8 cellular contexts compared by ENCODE assay signal in genomic region chr20:32626859-32627636, GRCh38. TPM values are rescaled to one million over a fixed set of nuclear protein-coding genes. Genes with fewer than 3 reads are reported as not detected.
DNase-seq lines count a peak whose midpoint lies in the region; ATAC-seq and TF ChIP-seq lines count a peak whose summit lies in the region.

No MANE protein-coding gene starts in this region.

- H3K9me3 ChIP-seq in SK-N-SH, result no peaks in the 10 kb centered on the region

- H3K27me3 ChIP-seq in KMS-11 (ENCODE audit: insufficient read depth, low read depth) (no peaks in the 10 kb centered on the region), SK-N-SH (ENCODE audit: insufficient read depth) (no peaks in the 10 kb centered on the region; the same call in 1 of the 2 replicates)

- H4K20me1 ChIP-seq in KMS-11 (ENCODE audit: insufficient read depth) (no peaks in the 10 kb centered on the region), SK-N-SH (ENCODE audit: insufficient read depth) (no peaks in the 10 kb centered on the region)

- H3K9me2 ChIP-seq in SK-N-SH, result no peaks in the 10 kb centered on the region

- H3K4me1 ChIP-seq in KMS-11 (ENCODE audit: low read depth, poor library complexity, severe bottlenecking) (peaks cover 63% of the 10 kb centered on the region), SK-N-SH (ENCODE audit: control insufficient read depth in 1 of 2, insufficient read depth in 2 of 2, low read depth in 1 of 2, low read length in 1 of 2) (peaks cover 0 to 34% of the 10 kb centered on the region in 2 experiments; a peak in 3 of 4 replicates)

- H2AFZ ChIP-seq in KMS-11 (ENCODE audit: low read depth) (peak overlapping the region; percentile 68), SK-N-SH (ENCODE audit: low read depth) (peak overlapping the region; percentile 77)

- CTCF ChIA-PET in SK-N-SH (lab: Yijun Ruan, JAX), result interaction anchor here (0.7 to 2.1 kb wide), 5 partner anchors 8 to 768 kb away, joined by 3 to 9 read pairs (median 4); no protein-coding TSS in a partner anchor

- TF ChIP-seq RAD21 in SK-N-SH (IDR thresholded peaks at IDR 0.05; ENCODE audit: low read length), result no peak

- H3K27me3 Mint-ChIP-seq in memory B cell, result no peaks in the 10 kb centered on the region

- H3K4me1 Mint-ChIP-seq in memory B cell, result peaks cover 12% of the 10 kb centered on the region

- H3K36me3 ChIP-seq in KMS-11 (ENCODE audit: insufficient read depth) (no peaks in the 10 kb centered on the region), SK-N-SH (replicated peaks in 1 of 2; ENCODE audit: control insufficient read depth in 1 of 2, insufficient read depth in 2 of 2, low read length in 1 of 2) (no peaks in the 10 kb centered on the region)

- ATAC-seq in GM18517 (IDR thresholded peaks at IDR 0.05; ENCODE audit: unreplicated experiment) (peak; percentile 25), memory B cell (ENCODE audit: low read depth) (peak; percentile 71), GM19467 (IDR thresholded peaks at IDR 0.05; ENCODE audit: unreplicated experiment) (no peak), HG03025 (IDR thresholded peaks at IDR 0.05; ENCODE audit: low FRiP score, unreplicated experiment) (no peak)

- H3F3A ChIP-seq in SK-N-SH (replicated peaks; ENCODE audit: insufficient read depth), result no peaks in the 10 kb centered on the region

- DNase-seq in SK-N-SH, result peak; percentile 91
- peak; percentile 23 to 55 for DNase-seq in memory B cell (ENCODE audit: low spot score in 2 of 2)
- DNase-seq in GM19238 (ENCODE audit: insufficient read length, low spot score), result no peak
- no peak for DNase-seq in foreskin fibroblast

- no peak; a peak in 1 of 4 replicates for TF ChIP-seq EP300 in SK-N-SH (IDR thresholded peaks at IDR 0.05; ENCODE audit: borderline replicate concordance in 1 of 2, low read depth in 1 of 2, low read length in 1 of 2)

- POLR2A ChIA-PET in SK-N-SH (lab: Yijun Ruan, JAX), result interaction anchor here (1.0 to 1.6 kb wide), 2 partner anchors 100 to 105 kb away, joined by 4 read pairs; no protein-coding TSS in a partner anchor

- no peaks in the 10 kb centered on the region for H3K36me3 Mint-ChIP-seq in memory B cell

- TF ChIP-seq CTCF in KMS-11 (conservative IDR thresholded peaks at IDR 0.05; ENCODE audit: low read depth, low read length) (0 out of 2 replicates have a peak, but pooled peaks have one; percentile 28), SK-N-SH (IDR thresholded peaks at IDR 0.05) (no peak), foreskin fibroblast (IDR thresholded peaks at IDR 0.05; ENCODE audit: low read depth, low read length) (no peak)

- no peaks in the 10 kb centered on the region for H3K9me3 Mint-ChIP-seq in memory B cell

- H3K79me2 ChIP-seq in KMS-11 (ENCODE audit: insufficient read depth, low read depth) (no peaks in the 10 kb centered on the region), SK-N-SH (ENCODE audit: insufficient read depth) (no peaks in the 10 kb centered on the region)

- H3K27ac Mint-ChIP-seq in memory B cell, result peak overlapping the region; percentile 62

- H3K4me2 ChIP-seq in KMS-11, result peak overlapping the region; percentile 98
- peak overlapping the region; percentile 61; the same call in 1 of the 2 replicates for H3K4me2 ChIP-seq in SK-N-SH

- peak overlapping the region; percentile 91 for H3K27ac ChIP-seq in KMS-11
- peak overlapping the region in 1 of 2 experiments; percentile 70; a peak in 2 of 4 replicates for H3K27ac ChIP-seq in SK-N-SH (ENCODE audit: low read depth in 2 of 2, low read length in 1 of 2)

- H3K9ac ChIP-seq in KMS-11 (peak overlapping the region; percentile 77), SK-N-SH (no peak overlapping the region)

- peak overlapping the region; percentile 80 for H3K4me3 Mint-ChIP-seq in memory B cell

- 10% methylated on average over 6 of the region's 26 CpGs for WGBS in SK-N-SH (ENCODE audit: low lambda C conversion rate)

- H3K4me3 ChIP-seq in KMS-11 (IDR thresholded peaks at IDR 0.05; ENCODE audit: insufficient read depth, low read depth, low read length) (no peak overlapping the region), SK-N-SH (ENCODE audit: low read depth in 2 of 2, low read length in 1 of 2) (no peak overlapping the region; a peak in 1 of 4 replicates), foreskin fibroblast (ENCODE audit: low read depth in 1 of 2, low read length in 2 of 2) (no peak overlapping the region)

TF ChIP-seq in SK-N-SH, 30 proteins besides CTCF, POLR2A, EP300 and RAD21:
- peak; percentile 8 for TF ChIP-seq CHD2 (IDR thresholded peaks at IDR 0.05; ENCODE audit: low read length, partially characterized antibody)
- peak; percentile 33; the same call in 1 of the 2 replicates for TF ChIP-seq MXI1 (IDR thresholded peaks at IDR 0.05; ENCODE audit: low read depth, low read length)
- TF ChIP-seq RCOR1 (IDR thresholded peaks at IDR 0.05; ENCODE audit: low read length), result 0 out of 2 replicates have a peak, but pooled peaks have one; percentile 28
- TF ChIP-seq USF1 (IDR thresholded peaks at IDR 0.05; ENCODE audit: borderline replicate concordance, low read depth), result no peak
- no peak for TF ChIP-seq TCF12 (IDR thresholded peaks at IDR 0.05)

RNA-seq across cellular contexts. Expression of gene NOL4L, which starts 41.9 kb away (rescaled TPM):
- polyA plus RNA-seq in SK-N-SH (2012; rRNA removed), result 10.4 and 14.3 TPM in 2 replicates
- 8.7 and 10.6 TPM in 2 replicates for polyA plus RNA-seq in SK-N-SH (2012; cell fraction: cytosol; rRNA removed)
- 35.9 and 37.2 TPM in 2 replicates for polyA plus RNA-seq in SK-N-SH (2012; cell fraction: nucleus; rRNA removed)

RNA-seq across cellular contexts. Expression of gene C20orf203, which starts 46.7 kb away (rescaled TPM):
- not detected in 2 replicates for polyA plus RNA-seq in SK-N-SH (2012; rRNA removed)
- polyA plus RNA-seq in SK-N-SH (2012; cell fraction: cytosol; rRNA removed), result not detected in 2 replicates
- polyA plus RNA-seq in SK-N-SH (2012; cell fraction: nucleus; rRNA removed), result 0.01 and 0.04 TPM in 2 replicates

Comparison
In these comparisons a context has a peak if more than half of its experiments do, and no peak if none do; other contexts are left out.
1. ATAC-seq: peak in GM18517 (single experiment) and memory B cell (single experiment); none in GM19467 (single experiment) and HG03025 (single experiment).
2. DNase-seq: peak in SK-N-SH (single experiment) and memory B cell (2 of 2); none in GM19238 (single experiment) and foreskin fibroblast (0 of 2).